ENCODE assay signal across 18 cellular contexts in genomic region chr7:1758859-1759521, GRCh38.
DNase-seq lines count a peak whose midpoint lies in the region; ATAC-seq and TF ChIP-seq lines count a peak whose summit lies in the region.
"Had no signal": no experiment of that assay in that cellular context is flagged by ENCODE, and none has a peak within 500 bp of the region (broad histone marks: within the 10 kb centered on the region; RNA-seq: fewer than 3 reads in every experiment).

No MANE protein-coding gene starts in this region.

- H3K27me3 Mint-ChIP-seq in MCF 10A (ENCODE audit: insufficient read depth, unreplicated experiment) = peaks cover 52% of the 10 kb centered on the region

- H3K4me1 Mint-ChIP-seq in MCF 10A (ENCODE audit: insufficient read depth, unreplicated experiment) = no peaks in the 10 kb centered on the region
- H3K4me1 Mint-ChIP-seq: CD8-positive, alpha-beta memory T cell had no signal

- no peaks in the 10 kb centered on the region for H3K36me3 ChIP-seq in PC-3 (ENCODE audit: low read depth, low read length)
- no peaks in the 10 kb centered on the region for H3K36me3 ChIP-seq in osteoblast (ENCODE audit: insufficient read depth, low read length)
- H3K36me3 ChIP-seq: prostate gland, suprapubic skin had no signal

- H3K4me3 Mint-ChIP-seq in MCF 10A (ENCODE audit: unreplicated experiment) = no peak overlapping the region
- H3K4me3 Mint-ChIP-seq: activated CD4-positive, alpha-beta memory T cell treated with anti-CD3 and anti-CD28 coated beads for 36 hours; activated naive CD8-positive, alpha-beta T cell; activated T-cell treated with anti-CD3 and anti-CD28 coated beads, Interleukin-2, amount 50 U/mL, for 4 hours; nephron progenitor cell had no signal

- H3K4me1 ChIP-seq in PC-3 (ENCODE audit: insufficient read depth, low read length) = no peaks in the 10 kb centered on the region
- H3K4me1 ChIP-seq in osteoblast (ENCODE audit: insufficient read depth, low read length) = no peaks in the 10 kb centered on the region
- H3K4me1 ChIP-seq: prostate gland, suprapubic skin had no signal

- H3K4me2 ChIP-seq in PC-3 (ENCODE audit: low read length) = no peak overlapping the region
- no peak overlapping the region for H3K4me2 ChIP-seq in osteoblast (ENCODE audit: insufficient read depth, low read length)
- H3K4me2 ChIP-seq: hepatocyte had no signal

- H3F3A ChIP-seq in PC-3 (ENCODE audit: low read length, unreplicated experiment) = no peaks in the 10 kb centered on the region

- ATAC-seq in PC-3 (peak; percentile 28; the same call in 1 of the 2 replicates), GM21737 (IDR thresholded peaks at IDR 0.05; ENCODE audit: unreplicated experiment) (no peak)

- in situ Hi-C loops in G401 (cut with HindIII; ENCODE audit: low sequenced_read_pairs) = no loop called here

- intact Hi-C loops in PC-3 (cut with micrococcal nuclease) (loop anchor here (2.0 to 10.0 kb wide), 2 partner anchors 94 to 180 kb away; no protein-coding TSS in a partner anchor), cardiac septum (cut with DNase I) (loop anchor here (2.0 to 5.0 kb wide), 2 partner anchors 94 to 182 kb away; no protein-coding TSS in a partner anchor), MCF 10A (cut with micrococcal nuclease) (no loop called here)

- CTCF ChIA-PET in PC-3 (lab: Charles Lee) = interaction anchor here (0.6 kb wide), 1 partner anchor 16 kb away, joined by 7 read pairs; no protein-coding TSS in a partner anchor
- CTCF ChIA-PET in MCF 10A (lab: Yijun Ruan, JAX) = interaction anchor here (0.7 kb wide), 1 partner anchor 22 kb away, joined by 4 read pairs; no protein-coding TSS in a partner anchor

- POLR2A ChIA-PET in PC-3 (lab: Charles Lee; ENCODE audit: unreplicated experiment) (no interaction called here), MCF 10A (lab: Yijun Ruan, JAX) (interaction anchor here (0.6 kb wide), 1 partner anchor 48 kb away, joined by 4 read pairs; no protein-coding TSS in a partner anchor)

- H4K20me1 ChIP-seq in PC-3 (ENCODE audit: low read length) (no peaks in the 10 kb centered on the region), osteoblast (ENCODE audit: insufficient read depth, low read length) (no peaks in the 10 kb centered on the region)

- DNase-seq in G401 (ENCODE audit: low spot score) (peak; percentile 87), PC-3 (no peak), cardiac septum (ENCODE audit: low spot score) (peak; percentile 82), osteoblast (ENCODE audit: insufficient read length, low spot score, missing footprints) (peak; percentile 66), MCF 10A (ENCODE audit: unreplicated experiment) (no peak), NCI-H774 (lab: John Stamatoyannopoulos, UW) (no peak)
- no peak for DNase-seq in stimulated activated CD4-positive, alpha-beta T cell treated with anti-CD3 and anti-CD28 coated beads, Interleukin-4, amount 100 ng/mL, for 24 hours
- DNase-seq: DMS79, NCI-H446 treated with DMSO at 0.1 percent for 48 hours, nephron progenitor cell had no signal

- H3K27ac Mint-ChIP-seq in MCF 10A (ENCODE audit: low read depth, unreplicated experiment) = no peak overlapping the region
- H3K27ac Mint-ChIP-seq: activated CD4-positive, alpha-beta memory T cell treated with anti-CD3 and anti-CD28 coated beads for 36 hours; activated naive CD8-positive, alpha-beta T cell; nephron progenitor cell had no signal

- H3K79me2 ChIP-seq in PC-3 (ENCODE audit: low read length) (no peaks in the 10 kb centered on the region), osteoblast (ENCODE audit: insufficient read depth, low read length) (no peaks in the 10 kb centered on the region)
- H3K79me2 ChIP-seq: hepatocyte had no signal

- H3K9me3 Mint-ChIP-seq in MCF 10A (ENCODE audit: unreplicated experiment) = no peaks in the 10 kb centered on the region
- H3K9me3 Mint-ChIP-seq: activated T-cell treated with anti-CD3 and anti-CD28 coated beads, Interleukin-2, amount 50 U/mL, for 4 hours had no signal

- no peak overlapping the region for H2AFZ ChIP-seq in PC-3 (ENCODE audit: low read length)
- H2AFZ ChIP-seq in osteoblast (ENCODE audit: low read length) = no peak overlapping the region
- H2AFZ ChIP-seq: hepatocyte had no signal

- no peak overlapping the region for H3K9ac ChIP-seq in PC-3 (ENCODE audit: low read length)

- BruUV-seq in PC-3 (replicated peaks; lab: Mats Ljungman, UMichigan) (no TSS peak), MCF 10A (replicated peaks; lab: Mats Ljungman, UMichigan) (no TSS peak)

- H3K4me3 ChIP-seq in PC-3 (ENCODE audit: low read length) (no peak overlapping the region), osteoblast (ENCODE audit: insufficient read depth, low read length) (no peak overlapping the region)
- H3K4me3 ChIP-seq: hepatocyte, prostate gland, suprapubic skin had no signal

- H3K9me3 ChIP-seq in PC-3 (ENCODE audit: low read length) (no peaks in the 10 kb centered on the region), osteoblast (ENCODE audit: low read depth, low read length) (peaks cover 15% of the 10 kb centered on the region)
- H3K9me3 ChIP-seq: prostate gland, suprapubic skin had no signal

- H3K36me3 Mint-ChIP-seq in MCF 10A (ENCODE audit: insufficient read depth, unreplicated experiment) = no peaks in the 10 kb centered on the region
- H3K36me3 Mint-ChIP-seq: activated CD4-positive, alpha-beta memory T cell treated with anti-CD3 and anti-CD28 coated beads for 36 hours; activated naive CD8-positive, alpha-beta T cell; CD8-positive, alpha-beta memory T cell had no signal

- 0 out of 2 replicates have a peak, but pooled peaks have one; percentile 17 for TF ChIP-seq CTCF in PC-3 (conservative IDR thresholded peaks at IDR 0.05; ENCODE audit: low read depth, low read length)
- no peak for TF ChIP-seq CTCF in osteoblast (IDR thresholded peaks at IDR 0.05; ENCODE audit: extremely low read depth, low read depth, low read length)
- no peak for TF ChIP-seq CTCF in MCF 10A (IDR thresholded peaks at IDR 0.05; ENCODE audit: unreplicated experiment)

- H3K27me3 ChIP-seq in PC-3 (ENCODE audit: low read length) = peaks cover 22% of the 10 kb centered on the region
- peaks cover 21% of the 10 kb centered on the region for H3K27me3 ChIP-seq in osteoblast (ENCODE audit: insufficient read depth, low read length)

- H3K9me2 ChIP-seq in PC-3 (replicated peaks; ENCODE audit: low read length) = no peaks in the 10 kb centered on the region

- H3K27ac ChIP-seq in PC-3 (ENCODE audit: low read length) = no peak overlapping the region
- H3K27ac ChIP-seq in osteoblast (ENCODE audit: low read depth, low read length) = no peak overlapping the region
- H3K27ac ChIP-seq: hepatocyte, prostate gland, suprapubic skin had no signal

Comparison
In these comparisons a context has a peak if more than half of its experiments do, and no peak if none do; other contexts are left out.
1. DNase-seq: peak in G401 (single experiment), cardiac septum (single experiment) and osteoblast (single experiment); none in PC-3 (single experiment), MCF 10A (single experiment), stimulated activated CD4-positive, alpha-beta T cell treated with anti-CD3 and anti-CD28 coated beads, Interleukin-4, amount 100 ng/mL, for 24 hours (single experiment) and NCI-H774 (single experiment).